16 cellular contexts compared by ENCODE assay signal in genomic region chr1:85282424-85282823, GRCh38. TPM values are rescaled to one million over a fixed set of nuclear protein-coding genes. Genes with fewer than 3 reads are reported as not detected.
DNase-seq lines count a peak whose midpoint lies in the region; ATAC-seq and TF ChIP-seq lines count a peak whose summit lies in the region.
"Had no signal": no experiment of that assay in that cellular context is flagged by ENCODE, and none has a peak within 500 bp of the region (broad histone marks: within the 10 kb centered on the region; RNA-seq: fewer than 3 reads in every experiment).

No MANE protein-coding gene starts in this region.

- no peak for TF ChIP-seq POLR2A in IMR-90 (IDR thresholded peaks at IDR 0.05; ENCODE audit: low read depth, low read length)
- TF ChIP-seq POLR2A in adrenal gland (IDR thresholded peaks at IDR 0.05) = no peak

- H4K5ac ChIP-seq in IMR-90 (ENCODE audit: low read depth, low read length) = no peak overlapping the region
- no peak overlapping the region for H4K5ac ChIP-seq in mesendoderm (ENCODE audit: low read length)

- no peak overlapping the region for H3K18ac ChIP-seq in IMR-90 (ENCODE audit: low read depth, low read length)
- no peak overlapping the region for H3K18ac ChIP-seq in mesendoderm (ENCODE audit: low read length)

- H3K36me3 ChIP-seq in IMR-90 (ENCODE audit: control insufficient read depth, insufficient read depth, low read length) (no peaks in the 10 kb centered on the region), mesendoderm (ENCODE audit: control insufficient read depth, insufficient read depth, low read length) (no peaks in the 10 kb centered on the region), adrenal gland (replicated peaks in 1 of 2) (no peaks in the 10 kb centered on the region)
- H3K36me3 ChIP-seq: thyroid gland had no signal

- H3K9me1 ChIP-seq in IMR-90 (ENCODE audit: insufficient read depth, low read length) = peaks cover 8% of the 10 kb centered on the region

- H3K4me1 ChIP-seq in IMR-90 (ENCODE audit: control insufficient read depth, insufficient read depth, low read length) (peaks cover 6% of the 10 kb centered on the region), mesendoderm (ENCODE audit: control insufficient read depth, low read depth, low read length) (no peaks in the 10 kb centered on the region), adrenal gland (replicated peaks in 1 of 2) (peaks cover 5 to 7% of the 10 kb centered on the region in 2 donors)
- H3K4me1 ChIP-seq: thyroid gland had no signal

- dilution Hi-C loops in IMR-90 (cut with HindIII; ENCODE audit: low sequenced_read_pairs, unreplicated experiment) = no loop called here

- H3K27ac ChIP-seq in IMR-90 (ENCODE audit: insufficient read depth, low read length) (no peak overlapping the region), mesendoderm (ENCODE audit: low read depth, low read length) (no peak overlapping the region), adrenal gland (no peak overlapping the region)
- H3K27ac ChIP-seq: C4-2B, GM23248, thyroid gland had no signal

- no peak overlapping the region for H4K91ac ChIP-seq in IMR-90 (ENCODE audit: insufficient read depth, low read depth, low read length)

- DNase-seq in IMR-90 (no peak), astrocyte of the cerebellum (ENCODE audit: low read depth) (no peak), mesendoderm (peak; percentile 75), adrenal gland (no peak), GM19238 (ENCODE audit: insufficient read length, low spot score) (no peak), nucleus accumbens (lab: John Stamatoyannopoulos, UW) (no peak)
- DNase-seq: activated effector memory CD4-positive, alpha-beta T cell treated with anti-CD3 and anti-CD28 coated beads, Interleukin-2, amount 50 U/mL, for 16 hours; aorta; GM23248; hypothalamus; NCI-H2171; stimulated activated CD4-positive, alpha-beta T cell treated with anti-CD3 and anti-CD28 coated beads, Interleukin-4, amount 100 ng/mL, for 1 hour; thyroid gland had no signal

- H3K23ac ChIP-seq in IMR-90 (ENCODE audit: low read depth, low read length) (no peak overlapping the region), mesendoderm (ENCODE audit: low read length) (no peak overlapping the region)

- H4K8ac ChIP-seq in IMR-90 (ENCODE audit: low read depth in 2 of 2, low read length in 2 of 2) (no peak overlapping the region), mesendoderm (ENCODE audit: low read depth, low read length) (no peak overlapping the region)

- ATAC-seq in IMR-90 (ENCODE audit: low read depth) = no peak
- ATAC-seq: sciatic nerve had no signal

- H4K20me1 ChIP-seq in IMR-90 (ENCODE audit: insufficient read depth, low read length) = no peaks in the 10 kb centered on the region

- H2AK5ac ChIP-seq in IMR-90 (ENCODE audit: low read depth, low read length) (no peak overlapping the region), mesendoderm (ENCODE audit: low read length) (no peak overlapping the region)

- H3K27me3 ChIP-seq in IMR-90 (ENCODE audit: control insufficient read depth, insufficient read depth, low read length) = no peaks in the 10 kb centered on the region
- no peaks in the 10 kb centered on the region for H3K27me3 ChIP-seq in mesendoderm (ENCODE audit: insufficient read depth, low read length, poor library complexity)
- H3K27me3 ChIP-seq in adrenal gland = no peaks in the 10 kb centered on the region
- H3K27me3 ChIP-seq: thyroid gland had no signal

- H3K9ac ChIP-seq in IMR-90 (ENCODE audit: low read depth, low read length) (no peak overlapping the region), mesendoderm (ENCODE audit: low read length) (no peak overlapping the region)
- H3K9ac ChIP-seq: GM23248 had no signal

- no peak overlapping the region for H2AK9ac ChIP-seq in IMR-90 (replicated peaks; ENCODE audit: low read depth, low read length, poor library complexity)

- no peak overlapping the region for H3K4me2 ChIP-seq in IMR-90 (ENCODE audit: low read depth, low read length)
- no peak overlapping the region for H3K4me2 ChIP-seq in mesendoderm (ENCODE audit: low read length)

- H3K79me2 ChIP-seq in mesendoderm (ENCODE audit: control insufficient read depth, insufficient read depth, low read length) = no peaks in the 10 kb centered on the region

- H2BK15ac ChIP-seq in IMR-90 (ENCODE audit: low read depth, low read length) = no peak overlapping the region
- H2BK15ac ChIP-seq in mesendoderm (replicated peaks; ENCODE audit: low read depth) = no peak overlapping the region

- H3K4me3 ChIP-seq in IMR-90 (ENCODE audit: insufficient read depth, low read depth, low read length) = no peak overlapping the region
- H3K4me3 ChIP-seq in astrocyte of the cerebellum (ENCODE audit: low read depth, low read length) = no peak overlapping the region
- no peak overlapping the region for H3K4me3 ChIP-seq in mesendoderm (ENCODE audit: low read length)
- no peak overlapping the region for H3K4me3 ChIP-seq in adrenal gland
- H3K4me3 ChIP-seq: GM23248, thyroid gland had no signal

- no peak for TF ChIP-seq RAD21 in IMR-90 (IDR thresholded peaks at IDR 0.05; ENCODE audit: low read length)

- in situ Hi-C loops in IMR-90 (cut with MboI; ENCODE audit: low sequenced_read_pairs) = no loop called here
- in situ Hi-C loops in astrocyte of the cerebellum (cut with HindIII; ENCODE audit: low sequenced_read_pairs) = no loop called here

- H2BK20ac ChIP-seq in IMR-90 (ENCODE audit: low read depth, low read length) = no peak overlapping the region

- POLR2A ChIA-PET in IMR-90 (lab: Charles Lee; ENCODE audit: unreplicated experiment) = no interaction called here

- TF ChIP-seq CTCF in GM12872 (IDR thresholded peaks at IDR 0.05; ENCODE audit: insufficient read depth, low read depth, low read length) (peak; percentile 33; the same call in 2 of the 3 replicates), IMR-90 (conservative IDR thresholded peaks at IDR 0.05; ENCODE audit: low read depth, low read length) (no peak), astrocyte of the cerebellum (IDR thresholded peaks at IDR 0.05; ENCODE audit: low read depth, low read length, missing control alignments) (peak; percentile 20), adrenal gland (IDR thresholded peaks at IDR 0.05) (no peak)

- BruUV-seq in IMR-90 (replicated peaks; lab: Mats Ljungman, UMichigan) = no TSS peak

- no peaks in the 10 kb centered on the region for H3K9me3 ChIP-seq in IMR-90 (ENCODE audit: control insufficient read depth, insufficient read depth, low read length)
- no peaks in the 10 kb centered on the region for H3K9me3 ChIP-seq in adrenal gland (replicated peaks in 1 of 3)
- H3K9me3 ChIP-seq: thyroid gland had no signal

- H3K56ac ChIP-seq in IMR-90 (ENCODE audit: extremely low read depth, insufficient read depth, low read length) = no peak overlapping the region
- H3K56ac ChIP-seq in mesendoderm (ENCODE audit: low read length) = no peak overlapping the region

- H2BK120ac ChIP-seq in IMR-90 (ENCODE audit: low read depth, low read length) (no peak overlapping the region), mesendoderm (ENCODE audit: low read depth, low read length) (no peak overlapping the region)

- no peak overlapping the region for H3K14ac ChIP-seq in IMR-90 (replicated peaks; ENCODE audit: low read depth, low read length)

- H3K79me1 ChIP-seq in IMR-90 (ENCODE audit: low read depth in 1 of 2, low read length in 2 of 2) = peaks cover 0 to 8% of the 10 kb centered on the region in 2 experiments; a peak in 2 of 4 replicates
- no peaks in the 10 kb centered on the region for H3K79me1 ChIP-seq in mesendoderm (ENCODE audit: low read length)

- no peak overlapping the region for H2BK5ac ChIP-seq in IMR-90 (ENCODE audit: low read depth, low read length, poor library complexity, severe bottlenecking)
- no peak overlapping the region for H2BK5ac ChIP-seq in mesendoderm (ENCODE audit: low read length)

- H2AFZ ChIP-seq in IMR-90 (replicated peaks; ENCODE audit: low read length, poor library complexity) = no peak overlapping the region
- H2AFZ ChIP-seq: GM23248 had no signal

- H3K4ac ChIP-seq in IMR-90 (ENCODE audit: low read depth, low read length) = peak overlapping the region; percentile 8; the same call in 1 of the 2 replicates
- no peak overlapping the region for H3K4ac ChIP-seq in mesendoderm (ENCODE audit: low read depth, low read length)

- CTCF ChIA-PET in IMR-90 (lab: Yijun Ruan, JAX) = no interaction called here

- WGBS in IMR-90 (ENCODE audit: extremely low coverage in 2 of 2, insufficient read length in 1 of 2), 2 experiments = 100% methylated on average over 1 of the region's 1 CpG; no CpG with 5 or more reads in 1 of the 2 experiments
- WGBS in mesendoderm (ENCODE audit: extremely low coverage, insufficient coverage, low lambda C conversion rate) = no CpG with 5 or more reads among the region's 1 CpG
- WGBS in adrenal gland, 4 donors = 84 to 100% (median 92%) methylated on average over 1 of the region's 1 CpG

- intact Hi-C loops in IMR-90 (cut with micrococcal nuclease) (no loop called here), adrenal gland (cut with DNase I) (no loop called here)

TF ChIP-seq in IMR-90, 13 proteins besides CTCF, POLR2A, EP300 and RAD21 (continues in another document):
- TF ChIP-seq FOS (IDR thresholded peaks at IDR 0.05; ENCODE audit: low read depth, low read length) (no peak), NFE2L2 (IDR thresholded peaks at IDR 0.05; ENCODE audit: low read depth, low read length) (no peak), RCOR1 (IDR thresholded peaks at IDR 0.05; ENCODE audit: insufficient replicate concordance, low read length) (no peak), SMC3 (IDR thresholded peaks at IDR 0.05; ENCODE audit: low read depth, low read length) (no peak), MAZ (IDR thresholded peaks at IDR 0.05; ENCODE audit: borderline replicate concordance, low read depth, low read length) (no peak)

RNA-seq across cellular contexts. Expression of gene BCL10, which starts 6.0 kb away (rescaled TPM):
- total RNA-seq in IMR-90 (2012; rRNA removed) (30.5 and 51.4 TPM in 2 replicates), adrenal gland (10 to 100 TPM; 12.3 to 29.8 (median 21.9) TPM)
- polyA plus RNA-seq in IMR-90 (2012; rRNA removed) (11.2 and 15.3 TPM in 2 replicates), adrenal gland (10 to 100 TPM in 1 of 3 donors, 1 to 10 TPM in 2; 5.5 to 17.8 (median 5.6) TPM)
- 3.2 and 4.2 TPM in 2 replicates for polyA plus RNA-seq in IMR-90 (2012; cell fraction: cytosol; rRNA removed)
- 4.7 and 10.9 TPM in 2 replicates for polyA plus RNA-seq in IMR-90 (2012; cell fraction: nucleus; rRNA removed; ENCODE audit: low replicate concordance)
- 11.1 TPM for polyA plus RNA-seq in mesendoderm (2013, experiment 1 of 2)
- 12.0 TPM for polyA plus RNA-seq in mesendoderm (2013, experiment 2 of 2)

RNA-seq across cellular contexts. Expression of gene C1orf52, which starts 23.0 kb away (rescaled TPM):
- total RNA-seq in IMR-90 (2012; rRNA removed) (16.3 and 23.1 TPM in 2 replicates), adrenal gland (10 to 100 TPM in 7 of 8 donors, 1 to 10 TPM in 1; 6.5 to 21.0 (median 17.8) TPM)
- polyA plus RNA-seq in IMR-90 (2012; rRNA removed) (31.3 and 33.5 TPM in 2 replicates), adrenal gland (10 to 100 TPM; 18.0 to 29.1 (median 22.8) TPM)
- 22.6 and 25.9 TPM in 2 replicates for polyA plus RNA-seq in IMR-90 (2012; cell fraction: cytosol; rRNA removed)
- polyA plus RNA-seq in IMR-90 (2012; cell fraction: nucleus; rRNA removed; ENCODE audit: low replicate concordance) = 36.7 and 40.2 TPM in 2 replicates
- polyA plus RNA-seq in mesendoderm (2013, experiment 1 of 2) = 41.1 TPM
- 40.5 TPM for polyA plus RNA-seq in mesendoderm (2013, experiment 2 of 2)

Comparison
In these comparisons a context has a peak if more than half of its experiments do, and no peak if none do; other contexts are left out.
1. CTCF ChIP-seq: peak in GM12872 (single experiment) and astrocyte of the cerebellum (single experiment); none in IMR-90 (single experiment) and adrenal gland (0 of 6).